In the genomic region with DNA sequence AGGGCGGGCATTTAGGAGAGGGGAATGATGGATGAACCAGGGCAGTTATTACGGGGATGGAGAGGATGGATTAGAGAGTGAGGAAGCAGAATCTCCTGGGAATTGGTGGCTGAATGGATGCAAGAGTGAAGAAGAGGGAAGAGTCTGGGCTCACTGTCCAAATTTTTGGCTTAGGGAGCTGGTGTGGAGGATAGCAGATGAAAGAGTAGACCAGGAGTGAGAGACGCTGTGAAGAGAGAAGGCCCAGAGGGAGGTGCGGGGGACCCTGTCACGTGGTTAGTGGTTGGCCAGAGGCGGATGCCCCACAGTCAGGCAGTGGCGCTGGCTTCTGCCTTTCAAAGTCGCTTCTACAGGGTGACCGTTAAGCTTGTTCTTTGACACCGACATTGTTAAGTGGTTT, we compare ENCODE assay signal across 1 cellular context.
TF ChIP-seq lines count a peak whose summit lies in the region.

No MANE protein-coding gene starts in this region.

TF ChIP-seq in HEK293, 187 proteins besides CTCF, POLR2A, EP300 and RAD21 (continued from another document and continues in another):
- TF ChIP-seq, protein P1, sequence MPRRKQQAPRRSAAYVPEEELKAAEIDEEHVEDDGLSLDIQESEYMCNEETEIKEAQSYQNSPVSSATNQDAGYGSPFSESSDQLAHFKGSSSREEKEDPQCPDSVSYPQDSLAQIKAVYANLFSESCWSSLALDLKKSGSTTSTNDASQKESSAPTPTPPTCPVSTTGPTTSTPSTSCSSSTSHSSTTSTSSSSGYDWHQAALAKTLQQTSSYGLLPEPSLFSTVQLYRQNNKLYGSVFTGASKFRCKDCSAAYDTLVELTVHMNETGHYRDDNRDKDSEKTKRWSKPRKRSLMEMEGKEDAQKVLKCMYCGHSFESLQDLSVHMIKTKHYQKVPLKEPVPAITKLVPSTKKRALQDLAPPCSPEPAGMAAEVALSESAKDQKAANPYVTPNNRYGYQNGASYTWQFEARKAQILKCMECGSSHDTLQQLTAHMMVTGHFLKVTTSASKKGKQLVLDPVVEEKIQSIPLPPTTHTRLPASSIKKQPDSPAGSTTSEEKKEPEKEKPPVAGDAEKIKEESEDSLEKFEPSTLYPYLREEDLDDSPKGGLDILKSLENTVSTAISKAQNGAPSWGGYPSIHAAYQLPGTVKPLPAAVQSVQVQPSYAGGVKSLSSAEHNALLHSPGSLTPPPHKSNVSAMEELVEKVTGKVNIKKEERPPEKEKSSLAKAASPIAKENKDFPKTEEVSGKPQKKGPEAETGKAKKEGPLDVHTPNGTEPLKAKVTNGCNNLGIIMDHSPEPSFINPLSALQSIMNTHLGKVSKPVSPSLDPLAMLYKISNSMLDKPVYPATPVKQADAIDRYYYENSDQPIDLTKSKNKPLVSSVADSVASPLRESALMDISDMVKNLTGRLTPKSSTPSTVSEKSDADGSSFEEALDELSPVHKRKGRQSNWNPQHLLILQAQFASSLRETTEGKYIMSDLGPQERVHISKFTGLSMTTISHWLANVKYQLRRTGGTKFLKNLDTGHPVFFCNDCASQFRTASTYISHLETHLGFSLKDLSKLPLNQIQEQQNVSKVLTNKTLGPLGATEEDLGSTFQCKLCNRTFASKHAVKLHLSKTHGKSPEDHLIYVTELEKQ (tag by site-specific recombination; IDR thresholded peaks at IDR 0.05; ENCODE audit: borderline replicate concordance), result no peak
- TF ChIP-seq ZBTB48 (tag by site-specific recombination; IDR thresholded peaks at IDR 0.05), result 0 out of 2 replicates have a peak, but pooled peaks have one; percentile 21
- peak; percentile 83 for TF ChIP-seq OSR2 (tag by site-specific recombination; IDR thresholded peaks at IDR 0.05)
- no peak for TF ChIP-seq ZXDB (tag by site-specific recombination; IDR thresholded peaks at IDR 0.05)
- TF ChIP-seq ZNF311 (tag by site-specific recombination; IDR thresholded peaks at IDR 0.05; ENCODE audit: borderline replicate concordance), result no peak
- TF ChIP-seq GLI2 (tag by site-specific recombination; IDR thresholded peaks at IDR 0.05; ENCODE audit: borderline replicate concordance, low read depth), result no peak
- TF ChIP-seq, protein P2, sequence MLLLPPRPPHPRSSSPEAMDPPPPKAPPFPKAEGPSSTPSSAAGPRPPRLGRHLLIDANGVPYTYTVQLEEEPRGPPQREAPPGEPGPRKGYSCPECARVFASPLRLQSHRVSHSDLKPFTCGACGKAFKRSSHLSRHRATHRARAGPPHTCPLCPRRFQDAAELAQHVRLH (tag by site-specific recombination; IDR thresholded peaks at IDR 0.05), result no peak
- no peak for TF ChIP-seq GFI1B (tag by site-specific recombination; IDR thresholded peaks at IDR 0.05)
- no peak for TF ChIP-seq BCL11A (tag by site-specific recombination; IDR thresholded peaks at IDR 0.05; ENCODE audit: low read depth)
- TF ChIP-seq WT1 (tag by site-specific recombination; IDR thresholded peaks at IDR 0.05), result no peak
- no peak for TF ChIP-seq HOXA7 (CRISPR knock-in tag; IDR thresholded peaks at IDR 0.05; ENCODE audit: borderline replicate concordance)
- no peak for TF ChIP-seq ZNF433 (tag by site-specific recombination; IDR thresholded peaks at IDR 0.05; ENCODE audit: low read depth)
- TF ChIP-seq EGR2 (tag by site-specific recombination; IDR thresholded peaks at IDR 0.05; ENCODE audit: low read depth), result no peak
- TF ChIP-seq ZNF426 (tag by site-specific recombination; IDR thresholded peaks at IDR 0.05), result no peak
- TF ChIP-seq ZNF174 (tag by site-specific recombination; IDR thresholded peaks at IDR 0.05), result no peak
- TF ChIP-seq ZNF843 (tag by site-specific recombination; IDR thresholded peaks at IDR 0.05), result no peak
- TF ChIP-seq ZNF266 (tag by site-specific recombination; IDR thresholded peaks at IDR 0.05; ENCODE audit: low read depth), result no peak
- TF ChIP-seq ZNF837 (tag by site-specific recombination; IDR thresholded peaks at IDR 0.05), result no peak
- TF ChIP-seq, protein P3, sequence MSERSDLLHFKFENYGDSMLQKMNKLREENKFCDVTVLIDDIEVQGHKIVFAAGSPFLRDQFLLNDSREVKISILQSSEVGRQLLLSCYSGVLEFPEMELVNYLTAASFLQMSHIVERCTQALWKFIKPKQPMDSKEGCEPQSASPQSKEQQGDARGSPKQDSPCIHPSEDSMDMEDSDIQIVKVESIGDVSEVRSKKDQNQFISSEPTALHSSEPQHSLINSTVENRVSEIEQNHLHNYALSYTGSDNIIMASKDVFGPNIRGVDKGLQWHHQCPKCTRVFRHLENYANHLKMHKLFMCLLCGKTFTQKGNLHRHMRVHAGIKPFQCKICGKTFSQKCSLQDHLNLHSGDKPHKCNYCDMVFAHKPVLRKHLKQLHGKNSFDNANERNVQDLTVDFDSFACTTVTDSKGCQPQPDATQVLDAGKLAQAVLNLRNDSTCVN (tag by site-specific recombination; optimal IDR thresholded peaks at IDR 0.05), result no peak
- TF ChIP-seq ZNF488 (tag by site-specific recombination; IDR thresholded peaks at IDR 0.05), result no peak
- TF ChIP-seq ZNF692 (tag by site-specific recombination; IDR thresholded peaks at IDR 0.05), result no peak
- TF ChIP-seq ZNF10 (tag by site-specific recombination; IDR thresholded peaks at IDR 0.05), result no peak
- TF ChIP-seq IKZF3 (tag by site-specific recombination; IDR thresholded peaks at IDR 0.05), result no peak
- no peak for TF ChIP-seq ZNF223 (tag by site-specific recombination; IDR thresholded peaks at IDR 0.05)
- no peak for TF ChIP-seq ZNF677 (tag by site-specific recombination; IDR thresholded peaks at IDR 0.05)
- TF ChIP-seq HIC1 (tag by site-specific recombination; IDR thresholded peaks at IDR 0.05), result peak; percentile 13; the same call in 1 of the 2 replicates
- no peak for TF ChIP-seq ZSCAN4 (tag by site-specific recombination; IDR thresholded peaks at IDR 0.05)
- no peak for TF ChIP-seq GLI4 (tag by site-specific recombination; IDR thresholded peaks at IDR 0.05)
- no peak for TF ChIP-seq ZNF16 (tag by site-specific recombination; IDR thresholded peaks at IDR 0.05; ENCODE audit: low read depth)
- no peak for TF ChIP-seq ZNF777 (tag by site-specific recombination; IDR thresholded peaks at IDR 0.05; ENCODE audit: borderline replicate concordance)
- no peak for TF ChIP-seq SALL2 (tag by site-specific recombination; IDR thresholded peaks at IDR 0.05; ENCODE audit: borderline replicate concordance)
- TF ChIP-seq SCRT1 (tag by site-specific recombination; IDR thresholded peaks at IDR 0.05; ENCODE audit: borderline replicate concordance), result no peak
- no peak for TF ChIP-seq ZFP37 (tag by site-specific recombination; IDR thresholded peaks at IDR 0.05)
- no peak for TF ChIP-seq ZNF830 (tag by site-specific recombination; IDR thresholded peaks at IDR 0.05; ENCODE audit: low read depth)
- TF ChIP-seq ZNF121 (tag by site-specific recombination; IDR thresholded peaks at IDR 0.05), result no peak
- TF ChIP-seq ZNF19 (tag by site-specific recombination; IDR thresholded peaks at IDR 0.05; ENCODE audit: low read depth), result no peak
- TF ChIP-seq ZNF610 (tag by site-specific recombination; IDR thresholded peaks at IDR 0.05; ENCODE audit: borderline replicate concordance), result no peak
- TF ChIP-seq SP2 (tag by site-specific recombination; IDR thresholded peaks at IDR 0.05), result no peak
- TF ChIP-seq ZNF391 (tag by site-specific recombination; IDR thresholded peaks at IDR 0.05; ENCODE audit: borderline replicate concordance, low read depth), result no peak
- peak; percentile 53; the same call in 1 of the 2 replicates for TF ChIP-seq ZNF600 (tag by site-specific recombination; IDR thresholded peaks at IDR 0.05)
- TF ChIP-seq, protein P4, sequence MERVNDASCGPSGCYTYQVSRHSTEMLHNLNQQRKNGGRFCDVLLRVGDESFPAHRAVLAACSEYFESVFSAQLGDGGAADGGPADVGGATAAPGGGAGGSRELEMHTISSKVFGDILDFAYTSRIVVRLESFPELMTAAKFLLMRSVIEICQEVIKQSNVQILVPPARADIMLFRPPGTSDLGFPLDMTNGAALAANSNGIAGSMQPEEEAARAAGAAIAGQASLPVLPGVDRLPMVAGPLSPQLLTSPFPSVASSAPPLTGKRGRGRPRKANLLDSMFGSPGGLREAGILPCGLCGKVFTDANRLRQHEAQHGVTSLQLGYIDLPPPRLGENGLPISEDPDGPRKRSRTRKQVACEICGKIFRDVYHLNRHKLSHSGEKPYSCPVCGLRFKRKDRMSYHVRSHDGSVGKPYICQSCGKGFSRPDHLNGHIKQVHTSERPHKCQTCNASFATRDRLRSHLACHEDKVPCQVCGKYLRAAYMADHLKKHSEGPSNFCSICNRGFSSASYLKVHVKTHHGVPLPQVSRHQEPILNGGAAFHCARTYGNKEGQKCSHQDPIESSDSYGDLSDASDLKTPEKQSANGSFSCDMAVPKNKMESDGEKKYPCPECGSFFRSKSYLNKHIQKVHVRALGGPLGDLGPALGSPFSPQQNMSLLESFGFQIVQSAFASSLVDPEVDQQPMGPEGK (tag by site-specific recombination; IDR thresholded peaks at IDR 0.05), result peak; percentile 57; the same call in 1 of the 2 replicates
- no peak for TF ChIP-seq ZNF157 (tag by site-specific recombination; IDR thresholded peaks at IDR 0.05)
- TF ChIP-seq ZNF394 (tag by site-specific recombination; IDR thresholded peaks at IDR 0.05; ENCODE audit: borderline replicate concordance), result peak; percentile 66; the same call in 1 of the 2 replicates
- TF ChIP-seq ZNF521 (tag by site-specific recombination; IDR thresholded peaks at IDR 0.05), result no peak
- no peak for TF ChIP-seq ZNF621 (tag by site-specific recombination; IDR thresholded peaks at IDR 0.05)
- no peak for TF ChIP-seq ZNF791 (tag by site-specific recombination; IDR thresholded peaks at IDR 0.05)
- no peak for TF ChIP-seq ZNF623 (tag by site-specific recombination; IDR thresholded peaks at IDR 0.05)
- TF ChIP-seq ZNF555 (tag by site-specific recombination; conservative IDR thresholded peaks at IDR 0.05), result no peak
- TF ChIP-seq ZNF449 (tag by site-specific recombination; IDR thresholded peaks at IDR 0.05), result peak; percentile 74
- TF ChIP-seq ZNF658 (tag by site-specific recombination; IDR thresholded peaks at IDR 0.05), result no peak
- TF ChIP-seq, protein P5, sequence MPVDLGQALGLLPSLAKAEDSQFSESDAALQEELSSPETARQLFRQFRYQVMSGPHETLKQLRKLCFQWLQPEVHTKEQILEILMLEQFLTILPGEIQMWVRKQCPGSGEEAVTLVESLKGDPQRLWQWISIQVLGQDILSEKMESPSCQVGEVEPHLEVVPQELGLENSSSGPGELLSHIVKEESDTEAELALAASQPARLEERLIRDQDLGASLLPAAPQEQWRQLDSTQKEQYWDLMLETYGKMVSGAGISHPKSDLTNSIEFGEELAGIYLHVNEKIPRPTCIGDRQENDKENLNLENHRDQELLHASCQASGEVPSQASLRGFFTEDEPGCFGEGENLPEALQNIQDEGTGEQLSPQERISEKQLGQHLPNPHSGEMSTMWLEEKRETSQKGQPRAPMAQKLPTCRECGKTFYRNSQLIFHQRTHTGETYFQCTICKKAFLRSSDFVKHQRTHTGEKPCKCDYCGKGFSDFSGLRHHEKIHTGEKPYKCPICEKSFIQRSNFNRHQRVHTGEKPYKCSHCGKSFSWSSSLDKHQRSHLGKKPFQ (tag by site-specific recombination; IDR thresholded peaks at IDR 0.05), result no peak
- TF ChIP-seq ZNF214 (tag by site-specific recombination; IDR thresholded peaks at IDR 0.05; ENCODE audit: borderline replicate concordance), result no peak
